In genomic region chr16:4116328-4117249, GRCh38 we compare ENCODE assay signal across 8 cellular contexts. TPM values are rescaled to one million over a fixed set of nuclear protein-coding genes. Genes with fewer than 3 reads are reported as not detected.
DNase-seq lines count a peak whose midpoint lies in the region; ATAC-seq lines count a peak whose summit lies in the region.

Gene ADCY9 (minus strand): TSS chr16:4116442. CDS start chr16:4115442, 1,000 bp downstream.

- peak; percentile 62 for DNase-seq in NCI-H2029 (lab: John Stamatoyannopoulos, UW)
- no peak for DNase-seq in NCI-H2029 treated with DMSO at 0.1 percent for 48 hours (lab: John Stamatoyannopoulos, UW)
- peak; percentile 27 for DNase-seq in NCI-H526 treated with DMSO at 0.1 percent for 48 hours (lab: John Stamatoyannopoulos, UW)
- DNase-seq in activated CD8-positive, alpha-beta memory T cell treated with anti-CD3 and anti-CD28 coated beads, Interleukin-2, amount 50 U/mL, for 4 hours, result peak; percentile 76
- no peak for DNase-seq in mesenteric fat pad (ENCODE audit: low spot score)
- peak; percentile 48 for DNase-seq in stimulated activated CD8-positive, alpha-beta memory T cell treated with anti-CD3 and anti-CD28 coated beads, Interleukin-12 subunit alpha, Interleukin-12 subunit beta, amount 100 ng/mL, for 24 hours (ENCODE audit: extremely low read depth)

- in situ Hi-C loops in endometrial microvascular endothelial cells (cut with HindIII; ENCODE audit: inconsistent ontology term, low pct_unique_long_range_greater_than_20kb, low sequenced_read_pairs), result no loop called here

- ATAC-seq in HG02981 (IDR thresholded peaks at IDR 0.05; ENCODE audit: unreplicated experiment), result peak; percentile 69

RNA-seq across cellular contexts. Expression of gene ADCY9, which starts in this region (rescaled TPM):
- total RNA-seq in endometrial microvascular endothelial cells (ENCODE audit: inconsistent ontology term) (24.2 TPM), mesenteric fat pad (11.7 TPM)

Comparison
In these comparisons a context has a peak if more than half of its experiments do, and no peak if none do; other contexts are left out.
1. DNase-seq: peak in NCI-H2029 (single experiment), NCI-H526 treated with DMSO at 0.1 percent for 48 hours (single experiment), activated CD8-positive, alpha-beta memory T cell treated with anti-CD3 and anti-CD28 coated beads, Interleukin-2, amount 50 U/mL, for 4 hours (single experiment) and stimulated activated CD8-positive, alpha-beta memory T cell treated with anti-CD3 and anti-CD28 coated beads, Interleukin-12 subunit alpha, Interleukin-12 subunit beta, amount 100 ng/mL, for 24 hours (single experiment); none in NCI-H2029 treated with DMSO at 0.1 percent for 48 hours (single experiment) and mesenteric fat pad (single experiment).